8 cellular contexts compared by ENCODE assay signal in the genomic region with DNA sequence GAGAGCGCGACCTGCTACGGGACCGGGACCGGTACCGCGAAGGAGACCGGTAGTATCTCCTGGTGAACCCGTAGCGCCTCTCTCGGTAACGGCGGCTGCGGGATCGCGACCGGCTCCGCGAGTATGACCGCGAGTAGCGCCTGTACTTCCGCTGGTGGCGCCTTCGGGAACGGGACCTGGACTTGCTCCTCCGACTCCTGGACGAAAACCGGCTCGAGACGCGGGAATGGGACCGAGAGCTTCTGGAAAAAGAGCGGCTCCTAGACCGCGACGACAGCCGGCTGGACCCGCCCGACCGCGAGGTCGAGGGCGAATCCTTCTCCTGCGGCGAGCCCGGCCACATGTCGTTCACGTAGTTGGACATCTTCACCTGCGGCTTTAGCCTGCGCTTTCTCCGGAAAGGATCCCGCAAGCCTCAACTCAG. TPM values are rescaled to one million over a fixed set of nuclear protein-coding genes. Genes with fewer than 3 reads are reported as not detected.
A peak's percentile ranks its signal among the peaks of the same experiment; 100 is the strongest.
DNase-seq lines count a peak whose midpoint lies in the region; ATAC-seq and TF ChIP-seq lines count a peak whose summit lies in the region.

No MANE protein-coding gene starts in this region.

- WGBS in adipose tissue, 3 donors, result 0% methylated on average over 53 of the region's 53 CpGs

- DNase-seq in AG09309 (ENCODE audit: low read depth), result no peak
- DNase-seq in M059J (ENCODE audit: low read depth), result peak; percentile 37
- DNase-seq in iPS-NIHi11 (ENCODE audit: low spot score), result peak; percentile 10
- peak; percentile 32 for DNase-seq in stimulated activated CD4-positive, alpha-beta T cell treated with anti-CD3 and anti-CD28 coated beads, Interleukin-4, amount 100 ng/mL, for 1 hour
- DNase-seq in iPS-NIHi7 (ENCODE audit: extremely low spot score), result no peak
- DNase-seq in kidney tubule cell (ENCODE audit: low spot score), result no peak

- H3K4me3 ChIP-seq in AG09309 (ENCODE audit: control insufficient read depth, low read depth, low read length), result peak overlapping the region; percentile 89

- ATAC-seq in GM19395 (IDR thresholded peaks at IDR 0.05; ENCODE audit: unreplicated experiment), result peak; percentile 8

- H3K27ac ChIP-seq in adipose tissue (ENCODE audit: low read depth, low read length), result peak overlapping the region; percentile 94

- no peak for TF ChIP-seq CTCF in AG09309 (IDR thresholded peaks at IDR 0.05; ENCODE audit: control insufficient read depth, insufficient read depth, low read depth, low read length, missing control alignments)

RNA-seq across cellular contexts. Expression of a gene that starts 0.6 kb away (rescaled TPM):
- 31.0 and 33.6 TPM in 2 replicates for total RNA-seq in M059J (2014; rRNA removed; shearing (Covaris generic))
- polyA plus RNA-seq in adipose tissue, result 10 to 100 TPM; 39.4 to 87.5 (median 46.0) TPM

RNA-seq across cellular contexts. Expression of a gene that starts 14.3 kb away (rescaled TPM):
- total RNA-seq in M059J (2014; rRNA removed; shearing (Covaris generic)), result 53.2 and 56.7 TPM in 2 replicates
- 10 to 100 TPM; 43.3 to 98.3 (median 45.5) TPM for polyA plus RNA-seq in adipose tissue

RNA-seq across cellular contexts. Expression of a gene that starts 25.7 kb away (rescaled TPM):
- total RNA-seq in M059J (2014; rRNA removed; shearing (Covaris generic)), result not detected in 2 replicates
- not detected for polyA plus RNA-seq in adipose tissue

Comparison
In these comparisons a context has a peak if more than half of its experiments do, and no peak if none do; other contexts are left out.
1. DNase-seq: peak in M059J (single experiment), iPS-NIHi11 (single experiment) and stimulated activated CD4-positive, alpha-beta T cell treated with anti-CD3 and anti-CD28 coated beads, Interleukin-4, amount 100 ng/mL, for 1 hour (single experiment); none in AG09309 (single experiment), iPS-NIHi7 (single experiment) and kidney tubule cell (single experiment).